In the genomic region with DNA sequence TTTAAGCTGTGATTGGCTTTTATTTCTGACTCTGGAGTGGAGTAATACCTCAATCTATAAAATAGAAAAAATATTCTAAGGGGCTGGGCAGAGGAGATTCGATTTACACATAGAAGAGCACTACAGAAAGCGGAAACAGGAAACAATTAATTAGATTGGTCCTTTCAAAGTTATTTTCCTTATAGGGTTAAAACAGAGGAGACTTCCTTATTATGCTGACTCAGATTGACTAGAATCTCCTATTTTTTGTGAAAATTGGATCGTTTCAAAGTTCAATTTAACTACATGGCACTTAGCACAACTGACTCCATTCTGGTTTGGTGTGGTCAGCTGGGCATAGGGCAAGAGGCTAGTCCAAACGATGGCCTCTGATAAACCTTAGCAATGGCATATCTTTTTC, we compare ENCODE assay signal across 19 cellular contexts. TPM values are rescaled to one million over a fixed set of nuclear protein-coding genes. Genes with fewer than 3 reads are reported as not detected.
"Had no signal": no experiment of that assay in that cellular context is flagged by ENCODE, and none has a peak within 500 bp of the region (broad histone marks: within the 10 kb centered on the region; RNA-seq: fewer than 3 reads in every experiment).

No MANE protein-coding gene starts in this region.

- H3K36me3 ChIP-seq: esophagus squamous epithelium, gastroesophageal sphincter, ovary, right atrium auricular region, suprapubic skin, thyroid gland had no signal

- H3K4me3 ChIP-seq: esophagus squamous epithelium, gastroesophageal sphincter, ovary, right atrium auricular region, suprapubic skin, thyroid gland had no signal

- H3K27ac ChIP-seq: esophagus squamous epithelium, gastroesophageal sphincter, ovary, right atrium auricular region, suprapubic skin, thyroid gland had no signal

- H3K9me3 ChIP-seq: esophagus squamous epithelium, gastroesophageal sphincter, ovary, right atrium auricular region, suprapubic skin, thyroid gland had no signal

- DNase-seq: dermis blood vessel endothelial cell; esophagus squamous epithelium; foreskin fibroblast; glutamatergic neuron; islet precursor cell; mammary epithelial cell; naive thymus-derived CD4-positive, alpha-beta T cell; nephron progenitor cell; nucleus accumbens; ovary; small intestine; stimulated activated CD4-positive, alpha-beta T cell treated with anti-CD3 and anti-CD28 coated beads, Interleukin-2, amount 100 ng/mL, for 48 hours; stimulated activated naive CD8-positive, alpha-beta T cell treated with anti-CD3 and anti-CD28 coated beads, Interleukin-15, Interleukin-2, amounts not matched to agents 100 U/mL and 50 U/mL, for 24 hours; thyroid gland had no signal

- H3K27me3 ChIP-seq: esophagus squamous epithelium, gastroesophageal sphincter, ovary, right atrium auricular region, suprapubic skin, thyroid gland had no signal

- H3K4me1 ChIP-seq: esophagus squamous epithelium, gastroesophageal sphincter, right atrium auricular region, suprapubic skin, thyroid gland had no signal

- FAIRE-seq: urothelium cell line had no signal

RNA-seq across cellular contexts. Expression of gene NCAM2, which starts 48.3 kb away (rescaled TPM):
- total RNA-seq: epithelial cell of proximal tubule; naive thymus-derived CD4-positive, alpha-beta T cell had no signal
- polyA plus RNA-seq: mammary epithelial cell had no signal
